8 cellular contexts compared by ENCODE assay signal in genomic region chr19:45442927-45443461, GRCh38. TPM values are rescaled to one million over a fixed set of nuclear protein-coding genes. Genes with fewer than 3 reads are reported as not detected.
A peak's percentile ranks its signal among the peaks of the same experiment; 100 is the strongest.
DNase-seq lines count a peak whose midpoint lies in the region; ATAC-seq and TF ChIP-seq lines count a peak whose summit lies in the region.

No MANE protein-coding gene starts in this region.

- H3K36me3 ChIP-seq in Caco-2 (ENCODE audit: control insufficient read depth, insufficient read depth, low read length) (no peaks in the 10 kb centered on the region), neutrophil (no peaks in the 10 kb centered on the region)

- ATAC-seq in HG02610 (IDR thresholded peaks at IDR 0.05; ENCODE audit: unreplicated experiment) = no peak
- no peak for ATAC-seq in HG02623 (IDR thresholded peaks at IDR 0.05; ENCODE audit: unreplicated experiment)

- H3K4me3 Mint-ChIP-seq in Caco-2 (ENCODE audit: unreplicated experiment) = peak overlapping the region; percentile 96
- H3K4me3 Mint-ChIP-seq in activated CD4-positive, alpha-beta memory T cell treated with anti-CD3 and anti-CD28 coated beads for 36 hours = peak overlapping the region; percentile 80

- peak overlapping the region; percentile 13 for H3K4me3 ChIP-seq in Caco-2 (ENCODE audit: low read depth, low read length)
- peak overlapping the region; percentile 59 for H3K4me3 ChIP-seq in fibroblast of the aortic adventitia (ENCODE audit: low read depth, low read length)
- peak overlapping the region; percentile 54 to 60 for H3K4me3 ChIP-seq in neutrophil (ENCODE audit: low read depth in 1 of 2, low read length in 1 of 2)

- no peaks in the 10 kb centered on the region for H3K9me3 ChIP-seq in Caco-2
- no peaks in the 10 kb centered on the region for H3K9me3 ChIP-seq in neutrophil

- peaks cover 35% of the 10 kb centered on the region for H3K4me1 Mint-ChIP-seq in Caco-2 (ENCODE audit: low read depth, unreplicated experiment)
- H3K4me1 Mint-ChIP-seq in activated CD4-positive, alpha-beta memory T cell treated with anti-CD3 and anti-CD28 coated beads for 36 hours (ENCODE audit: low read depth) = peaks cover 41% of the 10 kb centered on the region

- H3K27ac ChIP-seq in neutrophil = peak overlapping the region; percentile 84

- POLR2A ChIA-PET in Caco-2 (lab: Charles Lee) = no interaction called here
- POLR2A ChIA-PET in activated CD4-positive, alpha-beta memory T cell treated with anti-CD3 and anti-CD28 coated beads for 36 hours (lab: Charles Lee) = no interaction called here

- H3K27me3 Mint-ChIP-seq in Caco-2 (ENCODE audit: insufficient read depth, unreplicated experiment) = no peaks in the 10 kb centered on the region
- no peaks in the 10 kb centered on the region for H3K27me3 Mint-ChIP-seq in activated CD4-positive, alpha-beta memory T cell treated with anti-CD3 and anti-CD28 coated beads for 36 hours

- H3K36me3 Mint-ChIP-seq in Caco-2 (ENCODE audit: insufficient read depth, unreplicated experiment) = peaks cover 21% of the 10 kb centered on the region
- H3K36me3 Mint-ChIP-seq in activated CD4-positive, alpha-beta memory T cell treated with anti-CD3 and anti-CD28 coated beads for 36 hours = peaks cover under 1% of the 10 kb centered on the region

- peak overlapping the region; percentile 99 for H3K27ac Mint-ChIP-seq in Caco-2 (ENCODE audit: unreplicated experiment)
- peak overlapping the region; percentile 53 for H3K27ac Mint-ChIP-seq in activated CD4-positive, alpha-beta memory T cell treated with anti-CD3 and anti-CD28 coated beads for 36 hours

- CTCF ChIA-PET in Caco-2 (lab: Charles Lee) = no interaction called here
- CTCF ChIA-PET in activated CD4-positive, alpha-beta memory T cell treated with anti-CD3 and anti-CD28 coated beads for 36 hours (lab: Charles Lee) = interaction anchor here (1.0 kb wide), 1 partner anchor 36 kb away, joined by 6 read pairs; no protein-coding TSS in a partner anchor

- no peaks in the 10 kb centered on the region for H3K27me3 ChIP-seq in Caco-2 (replicated peaks; ENCODE audit: control insufficient read depth, insufficient read depth, low read length)
- peaks cover 43% of the 10 kb centered on the region for H3K27me3 ChIP-seq in neutrophil

- H3K9me3 Mint-ChIP-seq in Caco-2 (ENCODE audit: unreplicated experiment) = no peaks in the 10 kb centered on the region
- no peaks in the 10 kb centered on the region for H3K9me3 Mint-ChIP-seq in activated CD4-positive, alpha-beta memory T cell treated with anti-CD3 and anti-CD28 coated beads for 36 hours

- BruUV-seq in Caco-2 (replicated peaks; lab: Mats Ljungman, UMichigan) = no TSS peak

- peaks cover 25% of the 10 kb centered on the region for H3K4me1 ChIP-seq in Caco-2
- peaks cover 38 to 48% of the 10 kb centered on the region in 2 experiments for H3K4me1 ChIP-seq in neutrophil (ENCODE audit: control insufficient read depth in 1 of 2, insufficient read depth in 1 of 2, low read depth in 1 of 2, low read length in 1 of 2)

- DNase-seq in Caco-2 (peak; percentile 34 to 55), LHCN-M2 (ENCODE audit: low read depth) (peak; percentile 46), fibroblast of the aortic adventitia (ENCODE audit: low read depth) (peak; percentile 27), AG20443 (ENCODE audit: low spot score) (no peak)
- peak; percentile 67 for DNase-seq in activated CD4-positive, alpha-beta memory T cell treated with anti-CD3 and anti-CD28 coated beads for 36 hours

- TF ChIP-seq CTCF in Caco-2 (IDR thresholded peaks at IDR 0.05; ENCODE audit: insufficient read depth in 1 of 2, low read depth in 1 of 2, low read length in 1 of 2, severe bottlenecking in 1 of 2, unreplicated experiment in 1 of 2) = no peak
- no peak for TF ChIP-seq CTCF in fibroblast of the aortic adventitia (IDR thresholded peaks at IDR 0.05; ENCODE audit: insufficient read depth, low read length)
- TF ChIP-seq CTCF in neutrophil (IDR thresholded peaks at IDR 0.05) = no peak

- intact Hi-C loops in Caco-2 (cut with micrococcal nuclease; ENCODE audit: unreplicated experiment) = loop anchor here (1.0 kb wide), 1 partner anchor 26 kb away; no protein-coding TSS in a partner anchor
- intact Hi-C loops in activated CD4-positive, alpha-beta memory T cell treated with anti-CD3 and anti-CD28 coated beads for 36 hours (cut with micrococcal nuclease) = no loop called here

RNA-seq across cellular contexts. Expression of gene ERCC1, which starts 19.3 kb away (rescaled TPM):
- total RNA-seq in Caco-2 (2022) (43.5 and 51.0 TPM in 2 replicates), LHCN-M2 (2014; rRNA removed) (132 and 148 TPM in 2 replicates), fibroblast of the aortic adventitia (ENCODE audit: low replicate concordance) (109 and 111 TPM in 2 replicates)
- 136 TPM for polyA plus RNA-seq in LHCN-M2 (2012)
- 10 to 100 TPM; 59.4 to 59.7 TPM for total RNA-seq in activated CD4-positive, alpha-beta memory T cell treated with anti-CD3 and anti-CD28 coated beads for 36 hours

RNA-seq across cellular contexts. Expression of gene FOSB, which starts 24.8 kb away (rescaled TPM):
- total RNA-seq in Caco-2 (2022) = 6.4 TPM in 2 replicates
- 0.32 and 0.34 TPM in 2 replicates for total RNA-seq in LHCN-M2 (2014; rRNA removed)
- 0.24 TPM for polyA plus RNA-seq in LHCN-M2 (2012)
- total RNA-seq in activated CD4-positive, alpha-beta memory T cell treated with anti-CD3 and anti-CD28 coated beads for 36 hours = 1 to 10 TPM; 3.7 to 5.9 TPM
- total RNA-seq in fibroblast of the aortic adventitia (ENCODE audit: low replicate concordance) = 0.33 and 0.81 TPM in 2 replicates

RNA-seq across cellular contexts. Expression of gene POLR1G, which starts 36.5 kb away (rescaled TPM):
- total RNA-seq in Caco-2 (2022) (27.7 and 31.1 TPM in 2 replicates), LHCN-M2 (2014; rRNA removed) (21.4 and 24.6 TPM in 2 replicates), fibroblast of the aortic adventitia (ENCODE audit: low replicate concordance) (3.0 and 5.7 TPM in 2 replicates)
- 10.0 TPM for polyA plus RNA-seq in LHCN-M2 (2012)
- 10 to 100 TPM; 11.1 to 12.6 TPM for total RNA-seq in activated CD4-positive, alpha-beta memory T cell treated with anti-CD3 and anti-CD28 coated beads for 36 hours

RNA-seq across cellular contexts. Expression of gene PPP1R13L, which starts 38.1 kb away (rescaled TPM):
- 65.8 and 68.6 TPM in 2 replicates for total RNA-seq in Caco-2 (2022)
- total RNA-seq in LHCN-M2 (2014; rRNA removed) = 0.64 and 0.92 TPM in 2 replicates
- 3.8 TPM for polyA plus RNA-seq in LHCN-M2 (2012)
- 1 to 10 TPM; 8.1 to 9.2 TPM for total RNA-seq in activated CD4-positive, alpha-beta memory T cell treated with anti-CD3 and anti-CD28 coated beads for 36 hours
- 1.3 and 2.8 TPM in 2 replicates for total RNA-seq in fibroblast of the aortic adventitia (ENCODE audit: low replicate concordance)

RNA-seq across cellular contexts. Expression of gene RTN2, which starts 53.9 kb away (rescaled TPM):
- total RNA-seq in Caco-2 (2022) (13.8 and 18.1 TPM in 2 replicates), LHCN-M2 (2014; rRNA removed) (22.9 and 39.7 TPM in 2 replicates), fibroblast of the aortic adventitia (ENCODE audit: low replicate concordance) (5.7 and 26.8 TPM in 2 replicates)
- 39.6 TPM for polyA plus RNA-seq in LHCN-M2 (2012)
- total RNA-seq in activated CD4-positive, alpha-beta memory T cell treated with anti-CD3 and anti-CD28 coated beads for 36 hours = 1 to 10 TPM; 1.5 to 2.2 TPM
